ENCODE assay signal across 2 cellular contexts in the genomic region with DNA sequence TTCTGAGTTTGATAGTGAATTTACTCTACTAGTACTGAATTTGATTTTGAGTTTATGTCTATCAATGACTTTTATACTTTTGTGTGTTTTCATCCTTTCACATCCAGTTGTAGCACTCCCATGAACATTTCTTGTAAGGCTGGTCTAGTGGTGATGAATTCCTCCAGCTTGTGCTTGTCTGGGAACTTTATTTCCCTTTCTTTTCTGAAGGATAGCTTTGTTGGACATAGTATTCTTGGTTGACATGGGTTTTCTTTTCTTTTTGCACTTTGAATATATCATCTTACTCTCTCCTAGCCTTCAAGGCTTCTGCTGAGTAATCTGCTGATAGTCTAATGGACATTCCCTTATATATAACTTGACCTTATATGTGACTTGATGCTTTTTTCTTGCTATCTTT.
TF ChIP-seq lines count a peak whose summit lies in the region.

No MANE protein-coding gene starts in this region.

TF ChIP-seq in HepG2, 621 proteins besides CTCF, POLR2A, EP300 and RAD21:
- TF ChIP-seq ZNF337 (CRISPR knock-in tag; IDR thresholded peaks at IDR 0.05; ENCODE audit: borderline replicate concordance, low read depth) = peak; percentile 63; the same call in 1 of the 2 replicates
- TF ChIP-seq REXO4 (CRISPR knock-in tag; IDR thresholded peaks at IDR 0.05; ENCODE audit: borderline replicate concordance) = no peak

TF ChIP-seq in K562, 482 proteins besides CTCF, POLR2A, EP300 and RAD21:
- no peak for TF ChIP-seq KDM4B (IDR thresholded peaks at IDR 0.05; ENCODE audit: borderline replicate concordance in 2 of 2, low read depth in 1 of 2)
- TF ChIP-seq EP400 (IDR thresholded peaks at IDR 0.05) = no peak
- TF ChIP-seq, protein P1, sequence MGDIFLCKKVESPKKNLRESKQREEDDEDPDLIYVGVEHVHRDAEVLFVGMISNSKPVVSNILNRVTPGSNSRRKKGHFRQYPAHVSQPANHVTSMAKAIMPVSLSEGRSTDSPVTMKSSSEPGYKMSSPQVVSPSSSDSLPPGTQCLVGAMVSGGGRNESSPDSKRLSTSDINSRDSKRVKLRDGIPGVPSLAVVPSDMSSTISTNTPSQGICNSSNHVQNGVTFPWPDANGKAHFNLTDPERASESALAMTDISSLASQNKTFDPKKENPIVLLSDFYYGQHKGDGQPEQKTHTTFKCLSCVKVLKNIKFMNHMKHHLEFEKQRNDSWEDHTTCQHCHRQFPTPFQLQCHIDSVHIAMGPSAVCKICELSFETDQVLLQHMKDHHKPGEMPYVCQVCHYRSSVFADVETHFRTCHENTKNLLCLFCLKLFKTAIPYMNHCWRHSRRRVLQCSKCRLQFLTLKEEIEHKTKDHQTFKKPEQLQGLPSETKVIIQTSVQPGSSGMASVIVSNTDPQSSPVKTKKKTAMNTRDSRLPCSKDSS (IDR thresholded peaks at IDR 0.05; ENCODE audit: low read depth, partially characterized antibody) = peak; percentile 85
- TF ChIP-seq ZNF695 (CRISPR knock-in tag; IDR thresholded peaks at IDR 0.05) = no peak
- TF ChIP-seq ZNF785 (CRISPR knock-in tag; IDR thresholded peaks at IDR 0.05) = no peak
- TF ChIP-seq, protein P2, sequence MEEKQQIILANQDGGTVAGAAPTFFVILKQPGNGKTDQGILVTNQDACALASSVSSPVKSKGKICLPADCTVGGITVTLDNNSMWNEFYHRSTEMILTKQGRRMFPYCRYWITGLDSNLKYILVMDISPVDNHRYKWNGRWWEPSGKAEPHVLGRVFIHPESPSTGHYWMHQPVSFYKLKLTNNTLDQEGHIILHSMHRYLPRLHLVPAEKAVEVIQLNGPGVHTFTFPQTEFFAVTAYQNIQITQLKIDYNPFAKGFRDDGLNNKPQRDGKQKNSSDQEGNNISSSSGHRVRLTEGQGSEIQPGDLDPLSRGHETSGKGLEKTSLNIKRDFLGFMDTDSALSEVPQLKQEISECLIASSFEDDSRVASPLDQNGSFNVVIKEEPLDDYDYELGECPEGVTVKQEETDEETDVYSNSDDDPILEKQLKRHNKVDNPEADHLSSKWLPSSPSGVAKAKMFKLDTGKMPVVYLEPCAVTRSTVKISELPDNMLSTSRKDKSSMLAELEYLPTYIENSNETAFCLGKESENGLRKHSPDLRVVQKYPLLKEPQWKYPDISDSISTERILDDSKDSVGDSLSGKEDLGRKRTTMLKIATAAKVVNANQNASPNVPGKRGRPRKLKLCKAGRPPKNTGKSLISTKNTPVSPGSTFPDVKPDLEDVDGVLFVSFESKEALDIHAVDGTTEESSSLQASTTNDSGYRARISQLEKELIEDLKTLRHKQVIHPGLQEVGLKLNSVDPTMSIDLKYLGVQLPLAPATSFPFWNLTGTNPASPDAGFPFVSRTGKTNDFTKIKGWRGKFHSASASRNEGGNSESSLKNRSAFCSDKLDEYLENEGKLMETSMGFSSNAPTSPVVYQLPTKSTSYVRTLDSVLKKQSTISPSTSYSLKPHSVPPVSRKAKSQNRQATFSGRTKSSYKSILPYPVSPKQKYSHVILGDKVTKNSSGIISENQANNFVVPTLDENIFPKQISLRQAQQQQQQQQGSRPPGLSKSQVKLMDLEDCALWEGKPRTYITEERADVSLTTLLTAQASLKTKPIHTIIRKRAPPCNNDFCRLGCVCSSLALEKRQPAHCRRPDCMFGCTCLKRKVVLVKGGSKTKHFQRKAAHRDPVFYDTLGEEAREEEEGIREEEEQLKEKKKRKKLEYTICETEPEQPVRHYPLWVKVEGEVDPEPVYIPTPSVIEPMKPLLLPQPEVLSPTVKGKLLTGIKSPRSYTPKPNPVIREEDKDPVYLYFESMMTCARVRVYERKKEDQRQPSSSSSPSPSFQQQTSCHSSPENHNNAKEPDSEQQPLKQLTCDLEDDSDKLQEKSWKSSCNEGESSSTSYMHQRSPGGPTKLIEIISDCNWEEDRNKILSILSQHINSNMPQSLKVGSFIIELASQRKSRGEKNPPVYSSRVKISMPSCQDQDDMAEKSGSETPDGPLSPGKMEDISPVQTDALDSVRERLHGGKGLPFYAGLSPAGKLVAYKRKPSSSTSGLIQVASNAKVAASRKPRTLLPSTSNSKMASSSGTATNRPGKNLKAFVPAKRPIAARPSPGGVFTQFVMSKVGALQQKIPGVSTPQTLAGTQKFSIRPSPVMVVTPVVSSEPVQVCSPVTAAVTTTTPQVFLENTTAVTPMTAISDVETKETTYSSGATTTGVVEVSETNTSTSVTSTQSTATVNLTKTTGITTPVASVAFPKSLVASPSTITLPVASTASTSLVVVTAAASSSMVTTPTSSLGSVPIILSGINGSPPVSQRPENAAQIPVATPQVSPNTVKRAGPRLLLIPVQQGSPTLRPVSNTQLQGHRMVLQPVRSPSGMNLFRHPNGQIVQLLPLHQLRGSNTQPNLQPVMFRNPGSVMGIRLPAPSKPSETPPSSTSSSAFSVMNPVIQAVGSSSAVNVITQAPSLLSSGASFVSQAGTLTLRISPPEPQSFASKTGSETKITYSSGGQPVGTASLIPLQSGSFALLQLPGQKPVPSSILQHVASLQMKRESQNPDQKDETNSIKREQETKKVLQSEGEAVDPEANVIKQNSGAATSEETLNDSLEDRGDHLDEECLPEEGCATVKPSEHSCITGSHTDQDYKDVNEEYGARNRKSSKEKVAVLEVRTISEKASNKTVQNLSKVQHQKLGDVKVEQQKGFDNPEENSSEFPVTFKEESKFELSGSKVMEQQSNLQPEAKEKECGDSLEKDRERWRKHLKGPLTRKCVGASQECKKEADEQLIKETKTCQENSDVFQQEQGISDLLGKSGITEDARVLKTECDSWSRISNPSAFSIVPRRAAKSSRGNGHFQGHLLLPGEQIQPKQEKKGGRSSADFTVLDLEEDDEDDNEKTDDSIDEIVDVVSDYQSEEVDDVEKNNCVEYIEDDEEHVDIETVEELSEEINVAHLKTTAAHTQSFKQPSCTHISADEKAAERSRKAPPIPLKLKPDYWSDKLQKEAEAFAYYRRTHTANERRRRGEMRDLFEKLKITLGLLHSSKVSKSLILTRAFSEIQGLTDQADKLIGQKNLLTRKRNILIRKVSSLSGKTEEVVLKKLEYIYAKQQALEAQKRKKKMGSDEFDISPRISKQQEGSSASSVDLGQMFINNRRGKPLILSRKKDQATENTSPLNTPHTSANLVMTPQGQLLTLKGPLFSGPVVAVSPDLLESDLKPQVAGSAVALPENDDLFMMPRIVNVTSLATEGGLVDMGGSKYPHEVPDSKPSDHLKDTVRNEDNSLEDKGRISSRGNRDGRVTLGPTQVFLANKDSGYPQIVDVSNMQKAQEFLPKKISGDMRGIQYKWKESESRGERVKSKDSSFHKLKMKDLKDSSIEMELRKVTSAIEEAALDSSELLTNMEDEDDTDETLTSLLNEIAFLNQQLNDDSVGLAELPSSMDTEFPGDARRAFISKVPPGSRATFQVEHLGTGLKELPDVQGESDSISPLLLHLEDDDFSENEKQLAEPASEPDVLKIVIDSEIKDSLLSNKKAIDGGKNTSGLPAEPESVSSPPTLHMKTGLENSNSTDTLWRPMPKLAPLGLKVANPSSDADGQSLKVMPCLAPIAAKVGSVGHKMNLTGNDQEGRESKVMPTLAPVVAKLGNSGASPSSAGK (IDR thresholded peaks at IDR 0.05) = no peak
- no peak for TF ChIP-seq TCF7L2 (IDR thresholded peaks at IDR 0.05; ENCODE audit: low read depth, low read length)
- TF ChIP-seq ZNF507 (tag; conservative IDR thresholded peaks at IDR 0.05) = no peak
- peak; percentile 92 for TF ChIP-seq CBX5 (IDR thresholded peaks at IDR 0.05; ENCODE audit: borderline replicate concordance, low read depth)
- TF ChIP-seq CBX3 (IDR thresholded peaks at IDR 0.05; ENCODE audit: borderline replicate concordance in 1 of 2, low read length in 2 of 2) = peak in 1 of 2 experiments; percentile 98; a peak in 2 of 3 replicates
- peak; percentile 77; the same call in 1 of the 2 replicates for TF ChIP-seq TRIM28 (IDR thresholded peaks at IDR 0.05)
- TF ChIP-seq SRSF7 (optimal IDR thresholded peaks at IDR 0.05; ENCODE audit: low read depth, low read length) = no peak
- TF ChIP-seq TAF1 (IDR thresholded peaks at IDR 0.05; ENCODE audit: control insufficient read depth, extremely low read depth, insufficient read depth, low read length, severe bottlenecking) = no peak
- peak; percentile 52; the same call in 1 of the 2 replicates for TF ChIP-seq CBX1 (IDR thresholded peaks at IDR 0.05; ENCODE audit: low read depth)
- peak; percentile 68; the same call in 1 of the 2 replicates for TF ChIP-seq ZEB2 (IDR thresholded peaks at IDR 0.05)
- no peak for TF ChIP-seq SAFB2 (IDR thresholded peaks at IDR 0.05; ENCODE audit: borderline replicate concordance, low read depth, low read length, severe bottlenecking)
- TF ChIP-seq, protein P3, sequence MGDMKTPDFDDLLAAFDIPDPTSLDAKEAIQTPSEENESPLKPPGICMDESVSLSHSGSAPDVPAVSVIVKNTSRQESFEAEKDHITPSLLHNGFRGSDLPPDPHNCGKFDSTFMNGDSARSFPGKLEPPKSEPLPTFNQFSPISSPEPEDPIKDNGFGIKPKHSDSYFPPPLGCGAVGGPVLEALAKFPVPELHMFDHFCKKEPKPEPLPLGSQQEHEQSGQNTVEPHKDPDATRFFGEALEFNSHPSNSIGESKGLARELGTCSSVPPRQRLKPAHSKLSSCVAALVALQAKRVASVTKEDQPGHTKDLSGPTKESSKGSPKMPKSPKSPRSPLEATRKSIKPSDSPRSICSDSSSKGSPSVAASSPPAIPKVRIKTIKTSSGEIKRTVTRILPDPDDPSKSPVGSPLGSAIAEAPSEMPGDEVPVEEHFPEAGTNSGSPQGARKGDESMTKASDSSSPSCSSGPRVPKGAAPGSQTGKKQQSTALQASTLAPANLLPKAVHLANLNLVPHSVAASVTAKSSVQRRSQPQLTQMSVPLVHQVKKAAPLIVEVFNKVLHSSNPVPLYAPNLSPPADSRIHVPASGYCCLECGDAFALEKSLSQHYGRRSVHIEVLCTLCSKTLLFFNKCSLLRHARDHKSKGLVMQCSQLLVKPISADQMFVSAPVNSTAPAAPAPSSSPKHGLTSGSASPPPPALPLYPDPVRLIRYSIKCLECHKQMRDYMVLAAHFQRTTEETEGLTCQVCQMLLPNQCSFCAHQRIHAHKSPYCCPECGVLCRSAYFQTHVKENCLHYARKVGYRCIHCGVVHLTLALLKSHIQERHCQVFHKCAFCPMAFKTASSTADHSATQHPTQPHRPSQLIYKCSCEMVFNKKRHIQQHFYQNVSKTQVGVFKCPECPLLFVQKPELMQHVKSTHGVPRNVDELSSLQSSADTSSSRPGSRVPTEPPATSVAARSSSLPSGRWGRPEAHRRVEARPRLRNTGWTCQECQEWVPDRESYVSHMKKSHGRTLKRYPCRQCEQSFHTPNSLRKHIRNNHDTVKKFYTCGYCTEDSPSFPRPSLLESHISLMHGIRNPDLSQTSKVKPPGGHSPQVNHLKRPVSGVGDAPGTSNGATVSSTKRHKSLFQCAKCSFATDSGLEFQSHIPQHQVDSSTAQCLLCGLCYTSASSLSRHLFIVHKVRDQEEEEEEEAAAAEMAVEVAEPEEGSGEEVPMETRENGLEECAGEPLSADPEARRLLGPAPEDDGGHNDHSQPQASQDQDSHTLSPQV (IDR thresholded peaks at IDR 0.05) = no peak
